8 cellular contexts compared by ENCODE assay signal in genomic region chr1:207084701-207085180, GRCh38. TPM values are rescaled to one million over a fixed set of nuclear protein-coding genes. Genes with fewer than 3 reads are reported as not detected.
DNase-seq lines count a peak whose midpoint lies in the region; ATAC-seq, FAIRE-seq and TF ChIP-seq lines count a peak whose summit lies in the region.

No MANE protein-coding gene starts in this region.

- peaks cover 30% of the 10 kb centered on the region for H3K4me1 Mint-ChIP-seq in chondrocyte (ENCODE audit: low read depth)

- peak; percentile 71 for ATAC-seq in HepG2
- no peak for ATAC-seq in HG03196 (IDR thresholded peaks at IDR 0.05; ENCODE audit: unreplicated experiment)

- H2AFZ ChIP-seq in GM23248 (no peak overlapping the region), HepG2 (ENCODE audit: low read length) (no peak overlapping the region)

- peaks cover under 1% of the 10 kb centered on the region for H3K36me3 Mint-ChIP-seq in chondrocyte (ENCODE audit: low read depth)

- H4K20me1 ChIP-seq in GM23248 (ENCODE audit: insufficient read depth) (no peaks in the 10 kb centered on the region), HepG2 (ENCODE audit: insufficient read depth, low read length) (no peaks in the 10 kb centered on the region)

- H3K27ac ChIP-seq in GM23248: no peak overlapping the region
- H3K27ac ChIP-seq in VCaP: no peak overlapping the region
- no peak overlapping the region for H3K27ac ChIP-seq in HepG2 (ENCODE audit: extremely low read length, insufficient read depth, low read length)

- DNase-seq in DMS 273 treated with DMSO at 0.1 percent for 48 hours (lab: John Stamatoyannopoulos, UW) (peak; percentile 21), GM23248 (peak; percentile 63), NCI-H2107 (lab: John Stamatoyannopoulos, UW) (peak; percentile 64), chondrocyte (ENCODE audit: low spot score) (no peak), HepG2 (ENCODE audit: low spot score) (peak; percentile 71)
- peak; percentile 40 for DNase-seq in stimulated activated CD8-positive, alpha-beta memory T cell treated with anti-CD3 and anti-CD28 coated beads, Interleukin-12 subunit alpha, Interleukin-12 subunit beta, amount 100 ng/mL, for 1 hour (ENCODE audit: low read depth)

- CTCF ChIA-PET in HepG2 (lab: Yijun Ruan, JAX; ENCODE audit: low intra/inter-chr PET ratio, low total read pairs): interaction anchor here (0.8 to 4.6 kb wide), 3 partner anchors 237 to 415 kb away, joined by 3 to 26 read pairs (median 13); partner anchors contain the start of gene CD55

- H3K27me3 ChIP-seq in GM23248 (replicated peaks; ENCODE audit: insufficient read depth) (peaks cover 21% of the 10 kb centered on the region), HepG2 (ENCODE audit: control insufficient read depth in 1 of 2, insufficient read depth in 2 of 2, low read length in 2 of 2) (no peaks in the 10 kb centered on the region; a peak in 1 of 5 replicates)

- TF ChIP-seq RAD21 in HepG2 (CRISPR knock-in tag; IDR thresholded peaks at IDR 0.05): peak; percentile 85

- TF ChIP-seq CTCF in VCaP (conservative IDR thresholded peaks at IDR 0.05) (peak; percentile 81), chondrocyte (IDR thresholded peaks at IDR 0.05) (peak; percentile 81), HepG2 (CRISPR knock-in tag; IDR thresholded peaks at IDR 0.05) (peak; percentile 86)

- no peak for TF ChIP-seq EP300 in HepG2 (IDR thresholded peaks at IDR 0.05; ENCODE audit: low read depth in 2 of 2, low read length in 2 of 2)
- no peak for TF ChIP-seq EP300 in HepG2 (CRISPR knock-in tag; IDR thresholded peaks at IDR 0.05; ENCODE audit: borderline replicate concordance)

- H3K27me3 Mint-ChIP-seq in chondrocyte (ENCODE audit: low read depth): peaks cover 4% of the 10 kb centered on the region

- peak; percentile 89 for FAIRE-seq in HepG2 (lab: Jason Lieb, UNC)

- no peak overlapping the region for H3K27ac Mint-ChIP-seq in chondrocyte (ENCODE audit: unreplicated experiment)

- no peaks in the 10 kb centered on the region for H3K79me2 ChIP-seq in GM23248 (ENCODE audit: insufficient read depth)
- no peaks in the 10 kb centered on the region for H3K79me2 ChIP-seq in HepG2 (ENCODE audit: insufficient read depth, low read length)

- 0 out of 2 replicates have a peak, but pooled peaks cover 3% of the 10 kb centered on the region for H3K4me1 ChIP-seq in GM23248 (ENCODE audit: insufficient read depth)
- peaks cover 54% of the 10 kb centered on the region for H3K4me1 ChIP-seq in HepG2 (ENCODE audit: insufficient read depth, low read length)

- no peaks in the 10 kb centered on the region for H3K9me2 ChIP-seq in GM23248 (ENCODE audit: insufficient read depth)

- POLR2A ChIA-PET in HepG2 (lab: Yijun Ruan, JAX): interaction anchor here (1.3 kb wide), 1 partner anchor 32 kb away, joined by 12 read pairs; the partner anchor contains the start of gene PFKFB2

- no peak overlapping the region for H3K9ac ChIP-seq in GM23248
- H3K9ac ChIP-seq in HepG2 (ENCODE audit: insufficient read depth, low read depth, low read length): no peak overlapping the region

- H3K4me3 Mint-ChIP-seq in chondrocyte (ENCODE audit: unreplicated experiment): no peak overlapping the region

- no peak overlapping the region for H3K4me3 ChIP-seq in GM23248
- peak overlapping the region in 1 of 3 experiments; percentile 0; a peak in 1 of 6 replicates for H3K4me3 ChIP-seq in HepG2 (replicated peaks in 1 of 3; ENCODE audit: insufficient read depth in 1 of 3, low read depth in 2 of 3, low read length in 3 of 3)

- in situ Hi-C loops in GM23248 (cut with MboI): loop anchor here (5.0 kb wide), 1 partner anchor 333 kb away; no protein-coding TSS in a partner anchor
- in situ Hi-C loops in HepG2 (cut with HindIII; ENCODE audit: extremely low pct_ligation_motif_present, low pct_unique_long_range_greater_than_20kb): loop anchor here (5.0 kb wide), 1 partner anchor 323 kb away; no protein-coding TSS in a partner anchor

- H3K9me3 Mint-ChIP-seq in chondrocyte (ENCODE audit: low read depth): no peaks in the 10 kb centered on the region

- no peaks in the 10 kb centered on the region for H3F3A ChIP-seq in GM23248 (ENCODE audit: insufficient read depth)

- H3K9me3 ChIP-seq in GM23248 (ENCODE audit: low read depth) (no peaks in the 10 kb centered on the region), HepG2 (ENCODE audit: low read length) (no peaks in the 10 kb centered on the region)

- no peaks in the 10 kb centered on the region for H3K36me3 ChIP-seq in GM23248 (ENCODE audit: low read depth)
- H3K36me3 ChIP-seq in HepG2 (replicated peaks in 1 of 2; ENCODE audit: control insufficient read depth in 1 of 2, insufficient read depth in 2 of 2, low read length in 2 of 2): no peaks in the 10 kb centered on the region

- H3K4me2 ChIP-seq in GM23248 (ENCODE audit: unreplicated experiment) (no peak overlapping the region), HepG2 (ENCODE audit: low read depth, low read length) (peak overlapping the region; percentile 62)

- BruUV-seq in HepG2 (replicated peaks; lab: Mats Ljungman, UMichigan): no TSS peak

- TF ChIP-seq POLR2A in HepG2 (IDR thresholded peaks at IDR 0.05; ENCODE audit: insufficient read depth in 1 of 2, low read depth in 2 of 2, low read length in 2 of 2): no peak

- WGBS in GM23248 (ENCODE audit: low coverage in 1 of 2, low lambda C conversion rate in 2 of 2, missing lambda C conversion rate in 2 of 2), 2 experiments: 25 to 28% methylated on average over 8 of the region's 8 CpGs
- 18% methylated on average over 8 of the region's 8 CpGs for WGBS in HepG2 (ENCODE audit: low lambda C conversion rate)

- intact Hi-C loops in HepG2 (cut with micrococcal nuclease; ENCODE audit: unreplicated experiment): loop anchor here (1.0 to 5.0 kb wide), 4 partner anchors 68 to 415 kb away; partner anchors contain the start of gene CD55

RNA-seq across cellular contexts. Expression of gene C4BPB, which starts 3.9 kb away (rescaled TPM):
- total RNA-seq in GM23248 (2014; rRNA removed; shearing (Covaris generic)): not detected in 2 replicates
- polyA plus RNA-seq in GM23248 (2016; fragmentation: Nextera tagmentation; extraction: Ambion mirVana) (not detected in 2 replicates), HepG2 (2011; rRNA removed) (266 and 267 TPM in 2 replicates)
- total RNA-seq in chondrocyte (not detected in 3 replicates), HepG2 (2016; rRNA removed; fragmentation: Illumina TruSeq; extraction: Trizol) (115 and 155 TPM in 2 replicates)
- total RNA-seq in HepG2 (2016; cell fraction: cytosol; rRNA removed; fragmentation: Illumina TruSeq; extraction: Trizol; ENCODE audit: low read depth): 32.6 and 35.5 TPM in 2 replicates
- 103 and 158 TPM in 2 replicates for total RNA-seq in HepG2 (2016; cell fraction: insoluble cytoplasmic fraction; rRNA removed; fragmentation: Illumina TruSeq; extraction: Trizol)
- total RNA-seq in HepG2 (2016; cell fraction: membrane; rRNA removed; fragmentation: Illumina TruSeq; extraction: Trizol): 54.7 and 56.1 TPM in 2 replicates
- total RNA-seq in HepG2 (2016; cell fraction: nucleus; rRNA removed; fragmentation: Illumina TruSeq; extraction: Trizol): 137 and 149 TPM in 2 replicates
- polyA plus RNA-seq in HepG2 (2011; cell fraction: cytosol; rRNA removed): 125 and 190 TPM in 2 replicates
- polyA plus RNA-seq in HepG2 (2011; cell fraction: nucleus; rRNA removed): 342 and 476 TPM in 2 replicates
- polyA plus RNA-seq in HepG2 (2012): 127 and 145 TPM in 2 replicates
- 28.4 and 30.6 TPM in 2 replicates for polyA plus RNA-seq in HepG2 (2016; cell fraction: cytosol; fragmentation: Illumina TruSeq; extraction: Trizol; ENCODE audit: low read depth)
- polyA plus RNA-seq in HepG2 (2016; cell fraction: insoluble cytoplasmic fraction; fragmentation: Illumina TruSeq; extraction: Trizol; ENCODE audit: low read depth): 83.2 and 84.7 TPM in 2 replicates
- 38.4 and 38.5 TPM in 2 replicates for polyA plus RNA-seq in HepG2 (2016; cell fraction: membrane; fragmentation: Illumina TruSeq; extraction: Trizol; ENCODE audit: low read depth)
- 222 and 224 TPM in 2 replicates for polyA plus RNA-seq in HepG2 (2016; cell fraction: nucleus; fragmentation: Illumina TruSeq; extraction: Trizol; ENCODE audit: insufficient read depth, low read depth)
- polyA minus RNA-seq in HepG2 (2011; rRNA and poly(A)+ RNA removed; ENCODE audit: low replicate concordance): 81.3 and 321 TPM in 2 replicates
- polyA minus RNA-seq in HepG2 (2011; cell fraction: cytosol; rRNA and poly(A)+ RNA removed): 34.7 and 50.0 TPM in 2 replicates
- 175 and 265 TPM in 2 replicates for polyA minus RNA-seq in HepG2 (2011; cell fraction: nucleus; rRNA and poly(A)+ RNA removed)

RNA-seq across cellular contexts. Expression of gene C4BPA, which starts 19.3 kb away (rescaled TPM):
- total RNA-seq in GM23248 (2014; rRNA removed; shearing (Covaris generic)): not detected in 2 replicates
- polyA plus RNA-seq in GM23248 (2016; fragmentation: Nextera tagmentation; extraction: Ambion mirVana) (not detected in 2 replicates), HepG2 (2011; rRNA removed) (60.1 and 86.3 TPM in 2 replicates)
- total RNA-seq in chondrocyte (not detected in 3 replicates), HepG2 (2016; rRNA removed; fragmentation: Illumina TruSeq; extraction: Trizol) (18.7 and 32.1 TPM in 2 replicates)
- 3.0 and 3.6 TPM in 2 replicates for total RNA-seq in HepG2 (2016; cell fraction: cytosol; rRNA removed; fragmentation: Illumina TruSeq; extraction: Trizol; ENCODE audit: low read depth)
- total RNA-seq in HepG2 (2016; cell fraction: insoluble cytoplasmic fraction; rRNA removed; fragmentation: Illumina TruSeq; extraction: Trizol): 20.0 and 32.8 TPM in 2 replicates
- total RNA-seq in HepG2 (2016; cell fraction: membrane; rRNA removed; fragmentation: Illumina TruSeq; extraction: Trizol): 8.4 and 8.5 TPM in 2 replicates
- total RNA-seq in HepG2 (2016; cell fraction: nucleus; rRNA removed; fragmentation: Illumina TruSeq; extraction: Trizol): 25.3 and 31.2 TPM in 2 replicates
- 31.3 and 80.8 TPM in 2 replicates for polyA plus RNA-seq in HepG2 (2011; cell fraction: cytosol; rRNA removed)
- 20.1 and 40.4 TPM in 2 replicates for polyA plus RNA-seq in HepG2 (2011; cell fraction: nucleus; rRNA removed)
- 27.8 and 31.2 TPM in 2 replicates for polyA plus RNA-seq in HepG2 (2012)
- 3.4 and 4.2 TPM in 2 replicates for polyA plus RNA-seq in HepG2 (2016; cell fraction: cytosol; fragmentation: Illumina TruSeq; extraction: Trizol; ENCODE audit: low read depth)
- 24.1 and 24.2 TPM in 2 replicates for polyA plus RNA-seq in HepG2 (2016; cell fraction: insoluble cytoplasmic fraction; fragmentation: Illumina TruSeq; extraction: Trizol; ENCODE audit: low read depth)
- polyA plus RNA-seq in HepG2 (2016; cell fraction: membrane; fragmentation: Illumina TruSeq; extraction: Trizol; ENCODE audit: low read depth): 6.7 and 8.1 TPM in 2 replicates
- 36.3 and 36.5 TPM in 2 replicates for polyA plus RNA-seq in HepG2 (2016; cell fraction: nucleus; fragmentation: Illumina TruSeq; extraction: Trizol; ENCODE audit: insufficient read depth, low read depth)
- polyA minus RNA-seq in HepG2 (2011; rRNA and poly(A)+ RNA removed; ENCODE audit: low replicate concordance): 2.9 and 24.1 TPM in 2 replicates
- polyA minus RNA-seq in HepG2 (2011; cell fraction: cytosol; rRNA and poly(A)+ RNA removed): 15.5 and 33.3 TPM in 2 replicates
- 16.2 and 28.8 TPM in 2 replicates for polyA minus RNA-seq in HepG2 (2011; cell fraction: nucleus; rRNA and poly(A)+ RNA removed)

RNA-seq across cellular contexts. Expression of gene PFKFB2, which starts 31.7 kb away (rescaled TPM):
- 3.7 and 4.2 TPM in 2 replicates for total RNA-seq in GM23248 (2014; rRNA removed; shearing (Covaris generic))
- polyA plus RNA-seq in GM23248 (2016; fragmentation: Nextera tagmentation; extraction: Ambion mirVana) (1.2 and 1.6 TPM in 2 replicates), HepG2 (2011; rRNA removed) (3.9 and 4.6 TPM in 2 replicates)
- total RNA-seq in chondrocyte (13.3 to 15.5 TPM (median 14.8 TPM) in 3 replicates), HepG2 (2016; rRNA removed; fragmentation: Illumina TruSeq; extraction: Trizol) (9.4 and 10.6 TPM in 2 replicates)
- total RNA-seq in HepG2 (2016; cell fraction: cytosol; rRNA removed; fragmentation: Illumina TruSeq; extraction: Trizol; ENCODE audit: low read depth): 0.62 and 0.71 TPM in 2 replicates
- total RNA-seq in HepG2 (2016; cell fraction: insoluble cytoplasmic fraction; rRNA removed; fragmentation: Illumina TruSeq; extraction: Trizol): 10.2 and 10.9 TPM in 2 replicates
- 2.7 and 2.9 TPM in 2 replicates for total RNA-seq in HepG2 (2016; cell fraction: membrane; rRNA removed; fragmentation: Illumina TruSeq; extraction: Trizol)
- 12.6 and 18.6 TPM in 2 replicates for total RNA-seq in HepG2 (2016; cell fraction: nucleus; rRNA removed; fragmentation: Illumina TruSeq; extraction: Trizol)
- polyA plus RNA-seq in HepG2 (2011; cell fraction: cytosol; rRNA removed): 1.8 and 2.7 TPM in 2 replicates
- 8.6 and 10.6 TPM in 2 replicates for polyA plus RNA-seq in HepG2 (2011; cell fraction: nucleus; rRNA removed)
- polyA plus RNA-seq in HepG2 (2012): 3.6 and 4.1 TPM in 2 replicates
- polyA plus RNA-seq in HepG2 (2016; cell fraction: cytosol; fragmentation: Illumina TruSeq; extraction: Trizol; ENCODE audit: low read depth): 0.22 and 0.25 TPM in 2 replicates
- 5.0 TPM in 2 replicates for polyA plus RNA-seq in HepG2 (2016; cell fraction: insoluble cytoplasmic fraction; fragmentation: Illumina TruSeq; extraction: Trizol; ENCODE audit: low read depth)
- 0.60 and 0.72 TPM in 2 replicates for polyA plus RNA-seq in HepG2 (2016; cell fraction: membrane; fragmentation: Illumina TruSeq; extraction: Trizol; ENCODE audit: low read depth)
- 16.4 and 17.0 TPM in 2 replicates for polyA plus RNA-seq in HepG2 (2016; cell fraction: nucleus; fragmentation: Illumina TruSeq; extraction: Trizol; ENCODE audit: insufficient read depth, low read depth)
- polyA minus RNA-seq in HepG2 (2011; rRNA and poly(A)+ RNA removed; ENCODE audit: low replicate concordance): 5.5 and 25.8 TPM in 2 replicates
- 2.8 and 3.1 TPM in 2 replicates for polyA minus RNA-seq in HepG2 (2011; cell fraction: cytosol; rRNA and poly(A)+ RNA removed)
- 11.5 and 15.7 TPM in 2 replicates for polyA minus RNA-seq in HepG2 (2011; cell fraction: nucleus; rRNA and poly(A)+ RNA removed)

RNA-seq across cellular contexts. Expression of gene YOD1, which starts 33.7 kb away (rescaled TPM):
- total RNA-seq in GM23248 (2014; rRNA removed; shearing (Covaris generic)): 6.7 and 7.8 TPM in 2 replicates
- polyA plus RNA-seq in GM23248 (2016; fragmentation: Nextera tagmentation; extraction: Ambion mirVana) (2.4 TPM in 2 replicates), HepG2 (2011; rRNA removed) (2.5 and 3.4 TPM in 2 replicates)
- total RNA-seq in chondrocyte (5.3 to 6.3 TPM (median 5.5 TPM) in 3 replicates), HepG2 (2016; rRNA removed; fragmentation: Illumina TruSeq; extraction: Trizol) (9.1 and 14.1 TPM in 2 replicates)
- 0.91 and 1.1 TPM in 2 replicates for total RNA-seq in HepG2 (2016; cell fraction: cytosol; rRNA removed; fragmentation: Illumina TruSeq; extraction: Trizol; ENCODE audit: low read depth)
- total RNA-seq in HepG2 (2016; cell fraction: insoluble cytoplasmic fraction; rRNA removed; fragmentation: Illumina TruSeq; extraction: Trizol): 9.1 and 13.9 TPM in 2 replicates
- 5.3 and 5.7 TPM in 2 replicates for total RNA-seq in HepG2 (2016; cell fraction: membrane; rRNA removed; fragmentation: Illumina TruSeq; extraction: Trizol)
- total RNA-seq in HepG2 (2016; cell fraction: nucleus; rRNA removed; fragmentation: Illumina TruSeq; extraction: Trizol): 14.7 and 16.3 TPM in 2 replicates
- polyA plus RNA-seq in HepG2 (2011; cell fraction: cytosol; rRNA removed): 1.1 and 1.7 TPM in 2 replicates
- polyA plus RNA-seq in HepG2 (2011; cell fraction: nucleus; rRNA removed): 4.1 and 4.8 TPM in 2 replicates
- polyA plus RNA-seq in HepG2 (2012): 3.9 and 4.9 TPM in 2 replicates
- 0.36 and 0.38 TPM in 2 replicates for polyA plus RNA-seq in HepG2 (2016; cell fraction: cytosol; fragmentation: Illumina TruSeq; extraction: Trizol; ENCODE audit: low read depth)
- polyA plus RNA-seq in HepG2 (2016; cell fraction: insoluble cytoplasmic fraction; fragmentation: Illumina TruSeq; extraction: Trizol; ENCODE audit: low read depth): 9.5 and 10.5 TPM in 2 replicates
- polyA plus RNA-seq in HepG2 (2016; cell fraction: membrane; fragmentation: Illumina TruSeq; extraction: Trizol; ENCODE audit: low read depth): 2.4 and 2.5 TPM in 2 replicates
- polyA plus RNA-seq in HepG2 (2016; cell fraction: nucleus; fragmentation: Illumina TruSeq; extraction: Trizol; ENCODE audit: insufficient read depth, low read depth): 15.7 and 15.8 TPM in 2 replicates
- polyA minus RNA-seq in HepG2 (2011; rRNA and poly(A)+ RNA removed; ENCODE audit: low replicate concordance): 2.4 and 7.1 TPM in 2 replicates
- polyA minus RNA-seq in HepG2 (2011; cell fraction: cytosol; rRNA and poly(A)+ RNA removed): 3.2 and 3.8 TPM in 2 replicates
- polyA minus RNA-seq in HepG2 (2011; cell fraction: nucleus; rRNA and poly(A)+ RNA removed): 16.9 and 21.2 TPM in 2 replicates

RNA-seq across cellular contexts. Expression of gene C1orf116, which starts 52.2 kb away (rescaled TPM):
- not detected in 2 replicates for total RNA-seq in GM23248 (2014; rRNA removed; shearing (Covaris generic))
- not detected in 2 replicates for polyA plus RNA-seq in GM23248 (2016; fragmentation: Nextera tagmentation; extraction: Ambion mirVana)
- total RNA-seq in chondrocyte: 0.07 to 0.10 TPM in 2 of 3 replicates, not detected in the other
- 0.95 and 1.1 TPM in 2 replicates for total RNA-seq in HepG2 (2016; rRNA removed; fragmentation: Illumina TruSeq; extraction: Trizol)
- total RNA-seq in HepG2 (2016; cell fraction: cytosol; rRNA removed; fragmentation: Illumina TruSeq; extraction: Trizol; ENCODE audit: low read depth): 0.18 and 0.20 TPM in 2 replicates
- 0.80 and 0.89 TPM in 2 replicates for total RNA-seq in HepG2 (2016; cell fraction: insoluble cytoplasmic fraction; rRNA removed; fragmentation: Illumina TruSeq; extraction: Trizol)
- 0.56 and 0.65 TPM in 2 replicates for total RNA-seq in HepG2 (2016; cell fraction: membrane; rRNA removed; fragmentation: Illumina TruSeq; extraction: Trizol)
- total RNA-seq in HepG2 (2016; cell fraction: nucleus; rRNA removed; fragmentation: Illumina TruSeq; extraction: Trizol): 1.0 and 1.1 TPM in 2 replicates
- polyA plus RNA-seq in HepG2 (2011; rRNA removed): 0.51 and 0.77 TPM in 2 replicates
- polyA plus RNA-seq in HepG2 (2011; cell fraction: cytosol; rRNA removed): 0.20 and 0.29 TPM in 2 replicates
- 1.0 and 1.2 TPM in 2 replicates for polyA plus RNA-seq in HepG2 (2011; cell fraction: nucleus; rRNA removed)
- 0.36 and 0.48 TPM in 2 replicates for polyA plus RNA-seq in HepG2 (2012)
- 0.09 and 0.16 TPM in 2 replicates for polyA plus RNA-seq in HepG2 (2016; cell fraction: cytosol; fragmentation: Illumina TruSeq; extraction: Trizol; ENCODE audit: low read depth)
- 1.4 and 1.6 TPM in 2 replicates for polyA plus RNA-seq in HepG2 (2016; cell fraction: insoluble cytoplasmic fraction; fragmentation: Illumina TruSeq; extraction: Trizol; ENCODE audit: low read depth)
- polyA plus RNA-seq in HepG2 (2016; cell fraction: membrane; fragmentation: Illumina TruSeq; extraction: Trizol; ENCODE audit: low read depth): 0.35 and 0.52 TPM in 2 replicates
- 1.4 and 1.9 TPM in 2 replicates for polyA plus RNA-seq in HepG2 (2016; cell fraction: nucleus; fragmentation: Illumina TruSeq; extraction: Trizol; ENCODE audit: insufficient read depth, low read depth)
- 0.80 TPM in 2 replicates for polyA minus RNA-seq in HepG2 (2011; rRNA and poly(A)+ RNA removed; ENCODE audit: low replicate concordance)
- polyA minus RNA-seq in HepG2 (2011; cell fraction: cytosol; rRNA and poly(A)+ RNA removed): 0.44 and 0.69 TPM in 2 replicates
- 1.5 and 2.6 TPM in 2 replicates for polyA minus RNA-seq in HepG2 (2011; cell fraction: nucleus; rRNA and poly(A)+ RNA removed)

Comparison
In these comparisons a context has a peak if more than half of its experiments do, and no peak if none do; other contexts are left out.
1. RNA of gene C4BPB, which starts 3.9 kb away (total RNA-seq): 32.6 to 158 TPM in HepG2; not detected in GM23248 and not detected in chondrocyte; every median in the first group is over 10 times any median in the second.
2. Peak in every context shown above with its lines, with median percentiles within 50 percentile points of each other: CTCF ChIP-seq.